ENCODE assay signal across 27 cellular contexts in genomic region chr9:131874916-131875670, GRCh38.
"Had no signal": no experiment of that assay in that cellular context is flagged by ENCODE, and none has a peak within 500 bp of the region (broad histone marks: within the 10 kb centered on the region; RNA-seq: fewer than 3 reads in every experiment).

No MANE protein-coding gene starts in this region.

- H3K27ac ChIP-seq: SK-N-MC had no signal

- H3K4me1 Mint-ChIP-seq: activated naive CD4-positive, alpha-beta T cell treated with anti-CD3 and anti-CD28 coated beads, Interleukin-2, amount 50 U/mL, for 24 hours had no signal

- H3K36me3 Mint-ChIP-seq: activated naive CD4-positive, alpha-beta T cell treated with anti-CD3 and anti-CD28 coated beads, Interleukin-2, amount 50 U/mL, for 24 hours had no signal

- H3K4me3 Mint-ChIP-seq: activated CD4-positive, alpha-beta T cell treated with anti-CD3 and anti-CD28 coated beads for 36 hours; activated naive CD4-positive, alpha-beta T cell treated with anti-CD3 and anti-CD28 coated beads, Interleukin-2, amount 50 U/mL, for 24 hours; activated T-cell treated with anti-CD3 and anti-CD28 coated beads, Interleukin-2, amount 50 U/mL, for 72 hours; brain; central memory CD8-positive, alpha-beta T cell; T-cell had no signal

- ATAC-seq: K562, Panc1, Right ventricle myocardium inferior had no signal

- H3K4me3 ChIP-seq: K562, SK-N-MC had no signal

- H3K9me3 Mint-ChIP-seq: activated naive CD4-positive, alpha-beta T cell treated with anti-CD3 and anti-CD28 coated beads, Interleukin-2, amount 50 U/mL, for 24 hours; activated T-cell treated with anti-CD3 and anti-CD28 coated beads, Interleukin-2, amount 50 U/mL, for 72 hours; activated T-helper 2 cell treated with anti-CD3 and anti-CD28 coated beads, Interferon-gamma antibody, Interleukin-2, Interleukin-4, amounts not matched to agents 10 μg/mL and 5 μg/mL and 100 μg/mL, durations not matched to agents 14 hours and 24 hours and 36 hours; brain; central memory CD8-positive, alpha-beta T cell; T-cell had no signal

- DNase-seq: activated CD4-positive, alpha-beta T cell treated with anti-CD3 and anti-CD28 coated beads for 36 hours; activated CD8-positive, alpha-beta memory T cell treated with anti-CD3 and anti-CD28 coated beads for 24 hours; activated naive CD4-positive, alpha-beta T cell; activated T-cell treated with anti-CD3 and anti-CD28 coated beads, Interleukin-2, amount 50 U/mL, for 72 hours; amygdala; Karpas-422; NCI-H1105 treated with DMSO at 0.1 percent for 48 hours; NCI-H1436 treated with DMSO at 0.1 percent for 48 hours; NCI-H187 treated with DMSO at 0.1 percent for 48 hours; NCI-H2171; NCI-H345; NCI-H510A; NCI-H69; NK-92 treated with Interleukin-12 subunit alpha and Interleukin-12 subunit beta, amount 100 ng/mL, for 24 hours; OCI-M1; RPMI8226; T-cell; T-helper 2 cell; T1000 had no signal

- H3K27me3 Mint-ChIP-seq: activated CD4-positive, alpha-beta T cell treated with anti-CD3 and anti-CD28 coated beads for 36 hours; activated naive CD4-positive, alpha-beta T cell treated with anti-CD3 and anti-CD28 coated beads, Interleukin-2, amount 50 U/mL, for 24 hours; brain; central memory CD8-positive, alpha-beta T cell; T-cell had no signal

- H3K27ac Mint-ChIP-seq: activated CD4-positive, alpha-beta T cell treated with anti-CD3 and anti-CD28 coated beads for 36 hours; activated naive CD4-positive, alpha-beta T cell treated with anti-CD3 and anti-CD28 coated beads, Interleukin-2, amount 50 U/mL, for 24 hours; activated T-cell treated with anti-CD3 and anti-CD28 coated beads, Interleukin-2, amount 50 U/mL, for 72 hours; activated T-helper 2 cell treated with anti-CD3 and anti-CD28 coated beads, Interferon-gamma antibody, Interleukin-2, Interleukin-4, amounts not matched to agents 10 μg/mL and 5 μg/mL and 100 μg/mL, durations not matched to agents 14 hours and 24 hours and 36 hours; T-cell had no signal
